Comparison of ENCODE assay signal across 21 cellular contexts in the genomic region with DNA sequence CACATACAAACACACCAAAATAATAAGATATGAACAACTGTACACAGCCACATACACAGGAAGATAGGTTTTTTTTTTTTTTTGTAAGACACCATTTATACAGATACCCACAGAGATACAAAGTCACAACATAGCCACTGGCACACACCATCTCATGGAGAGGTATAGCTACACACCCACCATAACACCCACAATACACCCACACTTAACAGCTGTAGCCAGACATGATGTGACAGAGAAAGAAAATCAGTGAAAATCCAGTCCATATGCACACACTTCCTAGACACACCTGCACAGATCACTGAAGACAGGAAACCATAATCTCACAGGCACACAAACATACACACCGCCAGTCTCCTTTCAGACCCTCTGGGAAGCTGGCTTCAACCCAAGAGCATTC.
"Had no signal": no experiment of that assay in that cellular context is flagged by ENCODE, and none has a peak within 500 bp of the region (broad histone marks: within the 10 kb centered on the region; RNA-seq: fewer than 3 reads in every experiment).

No MANE protein-coding gene starts in this region.

- H3K9me3 ChIP-seq: right lobe of liver, suprapubic skin, transverse colon had no signal

- DNase-seq: activated CD4-positive, alpha-beta T cell treated with anti-CD3 and anti-CD28 coated beads for 1 hour; activated CD4-positive, alpha-beta T cell treated with anti-CD3 and anti-CD28 coated beads, Interleukin-2, amount 50 U/mL, for 1 hour; activated CD8-positive, alpha-beta T cell treated with anti-CD3 and anti-CD28 coated beads, Interleukin-2, amount 10 ng/mL, durations not matched to agents 7 days and 5 days; activated gamma-delta T cell; activated naive CD4-positive, alpha-beta T cell treated with anti-CD3 and anti-CD28 coated beads, Interleukin-2, amount 50 U/mL, for 16 hours; activated naive CD8-positive, alpha-beta T cell treated with anti-CD3 and anti-CD28 coated beads, Interleukin-2, amount 50 U/mL, for 24 hours; immature natural killer cell; naive thymus-derived CD4-positive, alpha-beta T cell; posterior cingulate gyrus; right lobe of liver; stimulated activated CD4-positive, alpha-beta T cell treated with anti-CD3 and anti-CD28 coated beads, Interleukin-1b, Interleukin-23, amount 100 ng/mL, for 48 hours; stimulated activated naive CD8-positive, alpha-beta T cell treated with anti-CD3 and anti-CD28 coated beads, Interleukin-15, amount 100 ng/mL, for 72 hours; transverse colon had no signal

- H3K4me3 ChIP-seq: cardiac muscle cell, lung, neural progenitor cell, right lobe of liver, skin epidermis, suprapubic skin, transverse colon had no signal

- ATAC-seq: activated CD8-positive, alpha-beta T cell treated with anti-CD3 and anti-CD28 coated beads, Interleukin-2, amount 10 ng/mL, durations not matched to agents 7 days and 5 days; activated naive CD8-positive, alpha-beta T cell treated with anti-CD3 and anti-CD28 coated beads, Interleukin-2, amount 50 U/mL, for 24 hours; left lobe of liver; naive thymus-derived CD4-positive, alpha-beta T cell; right lobe of liver; stimulated activated naive CD8-positive, alpha-beta T cell treated with anti-CD3 and anti-CD28 coated beads, Interleukin-15, amount 100 ng/mL, for 72 hours had no signal

- H3K36me3 ChIP-seq: cardiac muscle cell, neural progenitor cell, right lobe of liver, suprapubic skin, transverse colon had no signal

- H3K9ac ChIP-seq: neural progenitor cell had no signal

- H3K4me1 ChIP-seq: right lobe of liver had no signal

- H3K27ac ChIP-seq: cardiac muscle cell, epithelial cell of prostate, neural progenitor cell, right lobe of liver, skin epidermis, suprapubic skin, transverse colon, VCaP had no signal
